Comparison of ENCODE assay signal across 1 cellular context in genomic region chr10:128123853-128124252, GRCh38.
TF ChIP-seq lines count a peak whose summit lies in the region.

No MANE protein-coding gene starts in this region.

TF ChIP-seq in H1, 55 proteins besides CTCF, POLR2A, EP300 and RAD21:
- no peak for TF ChIP-seq JUND (IDR thresholded peaks at IDR 0.05; ENCODE audit: low read length)
- TF ChIP-seq MAX (IDR thresholded peaks at IDR 0.05), result no peak
- TF ChIP-seq JUN (IDR thresholded peaks at IDR 0.05; ENCODE audit: low read depth, low read length), result no peak
- no peak for TF ChIP-seq RBBP5 (IDR thresholded peaks at IDR 0.05; ENCODE audit: borderline replicate concordance, low read depth, low read length)
- no peak for TF ChIP-seq POU5F1 (IDR thresholded peaks at IDR 0.05; ENCODE audit: low read depth, low read length)
- no peak for TF ChIP-seq CBX8 (IDR thresholded peaks at IDR 0.05; ENCODE audit: borderline replicate concordance, low read depth, low read length)
- TF ChIP-seq FOSL1 (IDR thresholded peaks at IDR 0.05; ENCODE audit: insufficient read depth, low read depth, low read length), result no peak
- TF ChIP-seq TAF7 (optimal IDR thresholded peaks at IDR 0.05; ENCODE audit: borderline replicate concordance, low read depth, low read length), result no peak
- no peak for TF ChIP-seq CHD7 (IDR thresholded peaks at IDR 0.05; ENCODE audit: insufficient replicate concordance, low read length)
- no peak for TF ChIP-seq RXRA (IDR thresholded peaks at IDR 0.05; ENCODE audit: insufficient read depth, low read depth, low read length)
- TF ChIP-seq EGR1 (IDR thresholded peaks at IDR 0.05; ENCODE audit: borderline replicate concordance, low read depth, low read length), result no peak
- TF ChIP-seq E2F6 (IDR thresholded peaks at IDR 0.05), result no peak
